Comparison of ENCODE assay signal across 16 cellular contexts in genomic region chr19:1290245-1290698, GRCh38. TPM values are rescaled to one million over a fixed set of nuclear protein-coding genes. Genes with fewer than 3 reads are reported as not detected.
A peak's percentile ranks its signal among the peaks of the same experiment; 100 is the strongest.
DNase-seq lines count a peak whose midpoint lies in the region; ATAC-seq, FAIRE-seq and TF ChIP-seq lines count a peak whose summit lies in the region.
"Had no signal": no experiment of that assay in that cellular context is flagged by ENCODE, and none has a peak within 500 bp of the region (broad histone marks: within the 10 kb centered on the region; RNA-seq: fewer than 3 reads in every experiment).

No MANE protein-coding gene starts in this region.

- H3K4me2 ChIP-seq in HepG2 (ENCODE audit: low read depth, low read length) (peak overlapping the region; percentile 89), hepatocyte (peak overlapping the region; percentile 66)

- WGBS in HepG2 (ENCODE audit: low lambda C conversion rate), result 46% methylated on average over 10 of the region's 23 CpGs
- WGBS in right lobe of liver (ENCODE audit: insufficient coverage, low coverage, low lambda C conversion rate, missing lambda C conversion rate), result no CpG with 5 or more reads among the region's 23 CpGs
- WGBS in hepatocyte (ENCODE audit: low lambda C conversion rate, missing lambda C conversion rate), result 96% methylated on average over 21 of the region's 23 CpGs

- FAIRE-seq in HepG2 (lab: Jason Lieb, UNC), result no peak
- FAIRE-seq: GM12892, H54 had no signal

- in situ Hi-C loops in HepG2 (cut with HindIII; ENCODE audit: extremely low pct_ligation_motif_present, low pct_unique_long_range_greater_than_20kb), result no loop called here

- DNase-seq in HepG2 (ENCODE audit: low spot score), result no peak
- no peak for DNase-seq in right lobe of liver
- DNase-seq in hepatocyte (ENCODE audit: low spot score), result no peak
- no peak for DNase-seq in effector memory CD4-positive, alpha-beta T cell
- no peak for DNase-seq in activated CD4-positive, alpha-beta T cell treated with anti-CD3 and anti-CD28 coated beads for 48 hours
- DNase-seq: Caco-2; CD8-positive, alpha-beta memory T cell; DND-41; GDM1 had no signal

- H2AFZ ChIP-seq in HepG2 (ENCODE audit: low read length) (no peak overlapping the region), hepatocyte (no peak overlapping the region)

- no peaks in the 10 kb centered on the region for H3K9me2 ChIP-seq in hepatocyte (replicated peaks; ENCODE audit: insufficient read depth)

- no peaks in the 10 kb centered on the region for H4K20me1 ChIP-seq in HepG2 (ENCODE audit: insufficient read depth, low read length)
- H4K20me1 ChIP-seq in hepatocyte (ENCODE audit: insufficient read depth, poor library complexity, severe bottlenecking), result no peaks in the 10 kb centered on the region

- intact Hi-C loops in HepG2 (cut with micrococcal nuclease; ENCODE audit: unreplicated experiment) (no loop called here), right lobe of liver (cut with DNase I) (loop anchor here in 1 of 2 donors (10.0 kb wide), 1 partner anchor 75 kb away; no protein-coding TSS in a partner anchor)

- TSS peak; percentile 88 for BruUV-seq in HepG2 (replicated peaks; lab: Mats Ljungman, UMichigan)

- H3K36me3 ChIP-seq in HepG2 (replicated peaks in 1 of 2; ENCODE audit: control insufficient read depth in 1 of 2, insufficient read depth in 2 of 2, low read length in 2 of 2) (peaks cover 0 to 3% of the 10 kb centered on the region in 2 experiments; a peak in 1 of 5 replicates), right lobe of liver (no peaks in the 10 kb centered on the region), hepatocyte (replicated peaks; ENCODE audit: insufficient read depth, low read depth) (no peaks in the 10 kb centered on the region)
- no peaks in the 10 kb centered on the region for H3K36me3 ChIP-seq in effector memory CD4-positive, alpha-beta T cell (ENCODE audit: control insufficient read depth, insufficient read depth, low read length)

- TF ChIP-seq RAD21 in HepG2 (CRISPR knock-in tag; IDR thresholded peaks at IDR 0.05), result no peak

- H3K9me3 ChIP-seq in HepG2 (ENCODE audit: low read length) (no peaks in the 10 kb centered on the region), right lobe of liver (no peaks in the 10 kb centered on the region), hepatocyte (ENCODE audit: low read depth) (no peaks in the 10 kb centered on the region)
- H3K9me3 ChIP-seq in effector memory CD4-positive, alpha-beta T cell (ENCODE audit: control insufficient read depth, low read length), result no peaks in the 10 kb centered on the region
- H3K9me3 ChIP-seq: Caco-2 had no signal

- TF ChIP-seq CTCF in HepG2 (CRISPR knock-in tag; IDR thresholded peaks at IDR 0.05) (no peak), right lobe of liver (IDR thresholded peaks at IDR 0.05) (no peak), hepatocyte (IDR thresholded peaks at IDR 0.05; ENCODE audit: poor library complexity) (no peak)

- TF ChIP-seq POLR2A in HepG2 (IDR thresholded peaks at IDR 0.05; ENCODE audit: insufficient read depth in 1 of 2, low read depth in 2 of 2, low read length in 2 of 2) (no peak; a peak in 1 of 4 replicates), right lobe of liver (IDR thresholded peaks at IDR 0.05) (no peak)

- H3K27me3 ChIP-seq in HepG2 (ENCODE audit: control insufficient read depth in 1 of 2, insufficient read depth in 2 of 2, low read length in 2 of 2), result no peaks in the 10 kb centered on the region; a peak in 1 of 5 replicates
- no peaks in the 10 kb centered on the region for H3K27me3 ChIP-seq in right lobe of liver
- no peaks in the 10 kb centered on the region for H3K27me3 ChIP-seq in hepatocyte
- peaks cover 57% of the 10 kb centered on the region for H3K27me3 ChIP-seq in effector memory CD4-positive, alpha-beta T cell (replicated peaks; ENCODE audit: control insufficient read depth, insufficient read depth, low read length, poor library complexity, severe bottlenecking)

- H3K27ac ChIP-seq in HepG2 (ENCODE audit: extremely low read length, insufficient read depth, low read length), result peak overlapping the region; percentile 91
- no peak overlapping the region for H3K27ac ChIP-seq in right lobe of liver
- peak overlapping the region; percentile 89 for H3K27ac ChIP-seq in hepatocyte
- H3K27ac ChIP-seq in effector memory CD4-positive, alpha-beta T cell (ENCODE audit: insufficient read depth, low read length, poor library complexity, severe bottlenecking), result no peak overlapping the region
- H3K27ac ChIP-seq: 22Rv1 had no signal

- H3K79me2 ChIP-seq in HepG2 (ENCODE audit: insufficient read depth, low read length) (peaks cover 50% of the 10 kb centered on the region), hepatocyte (peaks cover 56% of the 10 kb centered on the region)

- POLR2A ChIA-PET in HepG2 (lab: Yijun Ruan, JAX), result interaction anchor here (0.7 to 1.8 kb wide), 11 partner anchors 12 to 84 kb away, joined by 3 to 15 read pairs (median 5); partner anchors contain the start of genes CIRBP and FAM174C

- ATAC-seq in HepG2, result no peak
- no peak for ATAC-seq in right lobe of liver
- no peak for ATAC-seq in HG02981 (IDR thresholded peaks at IDR 0.05; ENCODE audit: unreplicated experiment)
- ATAC-seq: HCT116 had no signal

- TF ChIP-seq EP300 in HepG2 (IDR thresholded peaks at IDR 0.05; ENCODE audit: low read depth in 2 of 2, low read length in 2 of 2), result no peak
- TF ChIP-seq EP300 in HepG2 (CRISPR knock-in tag; IDR thresholded peaks at IDR 0.05; ENCODE audit: borderline replicate concordance), result no peak

- peaks cover 61% of the 10 kb centered on the region for H3K4me1 ChIP-seq in HepG2 (ENCODE audit: insufficient read depth, low read length)
- peaks cover 0 to 17% (median 6%) of the 10 kb centered on the region in 4 donors for H3K4me1 ChIP-seq in right lobe of liver
- peaks cover 35% of the 10 kb centered on the region for H3K4me1 ChIP-seq in hepatocyte (ENCODE audit: insufficient read depth)
- H3K4me1 ChIP-seq in effector memory CD4-positive, alpha-beta T cell (ENCODE audit: control insufficient read depth, insufficient read depth, low read length, poor library complexity, severe bottlenecking), result peaks cover 2% of the 10 kb centered on the region

- H3K9ac ChIP-seq in HepG2 (ENCODE audit: insufficient read depth, low read depth, low read length), result peak overlapping the region; percentile 76

- H3K4me3 ChIP-seq in HepG2 (replicated peaks in 1 of 3; ENCODE audit: insufficient read depth in 1 of 3, low read depth in 2 of 3, low read length in 3 of 3) (peak overlapping the region; percentile 61 to 75 (median 63); a peak in 5 of 6 replicates), right lobe of liver (no peak overlapping the region), hepatocyte (no peak overlapping the region)
- H3K4me3 ChIP-seq in effector memory CD4-positive, alpha-beta T cell (ENCODE audit: insufficient read depth, low read depth, low read length, poor library complexity, severe bottlenecking), result no peak overlapping the region

- CTCF ChIA-PET in HepG2 (lab: Yijun Ruan, JAX; ENCODE audit: low intra/inter-chr PET ratio, low total read pairs), result no interaction called here

RNA-seq across cellular contexts. Expression of gene EFNA2, which starts 4.6 kb away (rescaled TPM):
- total RNA-seq in HepG2 (2016; rRNA removed; fragmentation: Illumina TruSeq; extraction: Trizol) (4.3 and 9.9 TPM in 2 replicates), right lobe of liver (10 to 100 TPM in 1 of 6 experiments, 1 to 10 TPM in 5; 4.2 to 10.3 (median 5.6) TPM), hepatocyte (11.0 and 14.2 TPM in 2 replicates)
- 15.0 and 18.4 TPM in 2 replicates for total RNA-seq in HepG2 (2016; cell fraction: cytosol; rRNA removed; fragmentation: Illumina TruSeq; extraction: Trizol; ENCODE audit: low read depth)
- total RNA-seq in HepG2 (2016; cell fraction: insoluble cytoplasmic fraction; rRNA removed; fragmentation: Illumina TruSeq; extraction: Trizol), result 5.2 and 11.1 TPM in 2 replicates
- 27.1 and 33.2 TPM in 2 replicates for total RNA-seq in HepG2 (2016; cell fraction: membrane; rRNA removed; fragmentation: Illumina TruSeq; extraction: Trizol)
- total RNA-seq in HepG2 (2016; cell fraction: nucleus; rRNA removed; fragmentation: Illumina TruSeq; extraction: Trizol), result 3.7 and 6.5 TPM in 2 replicates
- polyA plus RNA-seq in HepG2 (2011; rRNA removed) (6.0 and 11.1 TPM in 2 replicates), hepatocyte (1.3 and 1.8 TPM in 2 replicates)
- 7.3 and 14.1 TPM in 2 replicates for polyA plus RNA-seq in HepG2 (2011; cell fraction: cytosol; rRNA removed)
- polyA plus RNA-seq in HepG2 (2011; cell fraction: nucleus; rRNA removed), result 17.9 and 19.5 TPM in 2 replicates
- polyA plus RNA-seq in HepG2 (2012), result 6.4 and 6.8 TPM in 2 replicates
- polyA plus RNA-seq in HepG2 (2016; cell fraction: cytosol; fragmentation: Illumina TruSeq; extraction: Trizol; ENCODE audit: low read depth), result 17.9 and 19.1 TPM in 2 replicates
- 7.9 and 11.2 TPM in 2 replicates for polyA plus RNA-seq in HepG2 (2016; cell fraction: insoluble cytoplasmic fraction; fragmentation: Illumina TruSeq; extraction: Trizol; ENCODE audit: low read depth)
- polyA plus RNA-seq in HepG2 (2016; cell fraction: membrane; fragmentation: Illumina TruSeq; extraction: Trizol; ENCODE audit: low read depth), result 27.7 and 33.0 TPM in 2 replicates
- 11.7 and 13.4 TPM in 2 replicates for polyA plus RNA-seq in HepG2 (2016; cell fraction: nucleus; fragmentation: Illumina TruSeq; extraction: Trizol; ENCODE audit: insufficient read depth, low read depth)
- polyA minus RNA-seq in HepG2 (2011; rRNA and poly(A)+ RNA removed; ENCODE audit: low replicate concordance), result 0.28 and 20.0 TPM in 2 replicates
- 23.0 and 23.8 TPM in 2 replicates for polyA minus RNA-seq in HepG2 (2011; cell fraction: cytosol; rRNA and poly(A)+ RNA removed)
- polyA minus RNA-seq in HepG2 (2011; cell fraction: nucleus; rRNA and poly(A)+ RNA removed), result 2.8 and 4.2 TPM in 2 replicates
- total RNA-seq: CD8-positive, alpha-beta memory T cell had no signal
- polyA plus RNA-seq: BJ; CD8-positive, alpha-beta memory T cell; IgD-negative memory B cell had no signal

RNA-seq across cellular contexts. Expression of gene FAM174C, which starts 14.9 kb away (rescaled TPM):
- total RNA-seq in HepG2 (2016; rRNA removed; fragmentation: Illumina TruSeq; extraction: Trizol) (21.9 and 31.3 TPM in 2 replicates), right lobe of liver (100 to 1,000 TPM in 1 of 6 experiments, 10 to 100 TPM in 5; 34.0 to 103 (median 43.8) TPM), hepatocyte (25.5 TPM in 2 replicates)
- total RNA-seq in HepG2 (2016; cell fraction: cytosol; rRNA removed; fragmentation: Illumina TruSeq; extraction: Trizol; ENCODE audit: low read depth), result 67.5 and 90.2 TPM in 2 replicates
- 14.2 and 28.2 TPM in 2 replicates for total RNA-seq in HepG2 (2016; cell fraction: insoluble cytoplasmic fraction; rRNA removed; fragmentation: Illumina TruSeq; extraction: Trizol)
- total RNA-seq in HepG2 (2016; cell fraction: membrane; rRNA removed; fragmentation: Illumina TruSeq; extraction: Trizol), result 57.9 and 74.3 TPM in 2 replicates
- 18.6 and 22.9 TPM in 2 replicates for total RNA-seq in HepG2 (2016; cell fraction: nucleus; rRNA removed; fragmentation: Illumina TruSeq; extraction: Trizol)
- polyA plus RNA-seq in HepG2 (2011; rRNA removed) (19.5 and 21.2 TPM in 2 replicates), hepatocyte (79.9 and 89.5 TPM in 2 replicates)
- 21.0 and 42.4 TPM in 2 replicates for polyA plus RNA-seq in HepG2 (2011; cell fraction: cytosol; rRNA removed)
- polyA plus RNA-seq in HepG2 (2011; cell fraction: nucleus; rRNA removed), result 45.8 and 49.4 TPM in 2 replicates
- polyA plus RNA-seq in HepG2 (2012), result 14.1 and 18.2 TPM in 2 replicates
- 104 and 136 TPM in 2 replicates for polyA plus RNA-seq in HepG2 (2016; cell fraction: cytosol; fragmentation: Illumina TruSeq; extraction: Trizol; ENCODE audit: low read depth)
- 24.1 and 30.7 TPM in 2 replicates for polyA plus RNA-seq in HepG2 (2016; cell fraction: insoluble cytoplasmic fraction; fragmentation: Illumina TruSeq; extraction: Trizol; ENCODE audit: low read depth)
- polyA plus RNA-seq in HepG2 (2016; cell fraction: membrane; fragmentation: Illumina TruSeq; extraction: Trizol; ENCODE audit: low read depth), result 78.9 and 88.8 TPM in 2 replicates
- 43.0 and 56.8 TPM in 2 replicates for polyA plus RNA-seq in HepG2 (2016; cell fraction: nucleus; fragmentation: Illumina TruSeq; extraction: Trizol; ENCODE audit: insufficient read depth, low read depth)
- 15.5 and 24.8 TPM in 2 replicates for polyA minus RNA-seq in HepG2 (2011; rRNA and poly(A)+ RNA removed; ENCODE audit: low replicate concordance)
- polyA minus RNA-seq in HepG2 (2011; cell fraction: cytosol; rRNA and poly(A)+ RNA removed), result 9.4 and 11.7 TPM in 2 replicates
- 6.5 and 6.8 TPM in 2 replicates for polyA minus RNA-seq in HepG2 (2011; cell fraction: nucleus; rRNA and poly(A)+ RNA removed)

RNA-seq across cellular contexts. Expression of gene CIRBP, which starts 21.1 kb away (rescaled TPM):
- total RNA-seq in HepG2 (2016; rRNA removed; fragmentation: Illumina TruSeq; extraction: Trizol), result 133 and 135 TPM in 2 replicates
- total RNA-seq in HepG2 (2016; cell fraction: cytosol; rRNA removed; fragmentation: Illumina TruSeq; extraction: Trizol; ENCODE audit: low read depth), result 96.6 and 116 TPM in 2 replicates
- 122 and 153 TPM in 2 replicates for total RNA-seq in HepG2 (2016; cell fraction: insoluble cytoplasmic fraction; rRNA removed; fragmentation: Illumina TruSeq; extraction: Trizol)
- total RNA-seq in HepG2 (2016; cell fraction: membrane; rRNA removed; fragmentation: Illumina TruSeq; extraction: Trizol), result 83.7 and 88.2 TPM in 2 replicates
- total RNA-seq in HepG2 (2016; cell fraction: nucleus; rRNA removed; fragmentation: Illumina TruSeq; extraction: Trizol), result 100 and 108 TPM in 2 replicates
- polyA plus RNA-seq in HepG2 (2011; rRNA removed), result 140 and 177 TPM in 2 replicates
- polyA plus RNA-seq in HepG2 (2011; cell fraction: cytosol; rRNA removed), result 120 and 152 TPM in 2 replicates
- 887 and 1,037 TPM in 2 replicates for polyA plus RNA-seq in HepG2 (2011; cell fraction: nucleus; rRNA removed)
- polyA plus RNA-seq in HepG2 (2012), result 154 and 221 TPM in 2 replicates
- polyA plus RNA-seq in HepG2 (2016; cell fraction: cytosol; fragmentation: Illumina TruSeq; extraction: Trizol; ENCODE audit: low read depth), result 39.2 and 45.5 TPM in 2 replicates
- polyA plus RNA-seq in HepG2 (2016; cell fraction: insoluble cytoplasmic fraction; fragmentation: Illumina TruSeq; extraction: Trizol; ENCODE audit: low read depth), result 156 and 182 TPM in 2 replicates
- polyA plus RNA-seq in HepG2 (2016; cell fraction: membrane; fragmentation: Illumina TruSeq; extraction: Trizol; ENCODE audit: low read depth), result 63.6 and 72.0 TPM in 2 replicates
- 293 and 318 TPM in 2 replicates for polyA plus RNA-seq in HepG2 (2016; cell fraction: nucleus; fragmentation: Illumina TruSeq; extraction: Trizol; ENCODE audit: insufficient read depth, low read depth)
- 38.8 and 49.7 TPM in 2 replicates for polyA minus RNA-seq in HepG2 (2011; rRNA and poly(A)+ RNA removed; ENCODE audit: low replicate concordance)
- 32.8 and 38.9 TPM in 2 replicates for polyA minus RNA-seq in HepG2 (2011; cell fraction: cytosol; rRNA and poly(A)+ RNA removed)
- 106 and 131 TPM in 2 replicates for polyA minus RNA-seq in HepG2 (2011; cell fraction: nucleus; rRNA and poly(A)+ RNA removed)
- 100 to 1,000 TPM in 2 of 6 experiments, 10 to 100 TPM in 4; 69.2 to 111 (median 89.5) TPM for total RNA-seq in right lobe of liver
- total RNA-seq in hepatocyte, result 212 and 361 TPM in 2 replicates
- 202 and 261 TPM in 2 replicates for polyA plus RNA-seq in hepatocyte

RNA-seq across cellular contexts. Expression of gene MIDN, which starts 41.9 kb away (rescaled TPM):
- total RNA-seq in HepG2 (2016; rRNA removed; fragmentation: Illumina TruSeq; extraction: Trizol) (8.4 and 10.7 TPM in 2 replicates), right lobe of liver (10 to 100 TPM; 22.3 to 55.1 (median 29.3) TPM), hepatocyte (28.7 and 30.1 TPM in 2 replicates)
- total RNA-seq in HepG2 (2016; cell fraction: cytosol; rRNA removed; fragmentation: Illumina TruSeq; extraction: Trizol; ENCODE audit: low read depth), result 6.5 and 7.9 TPM in 2 replicates
- 8.9 and 11.0 TPM in 2 replicates for total RNA-seq in HepG2 (2016; cell fraction: insoluble cytoplasmic fraction; rRNA removed; fragmentation: Illumina TruSeq; extraction: Trizol)
- 14.1 and 14.8 TPM in 2 replicates for total RNA-seq in HepG2 (2016; cell fraction: membrane; rRNA removed; fragmentation: Illumina TruSeq; extraction: Trizol)
- total RNA-seq in HepG2 (2016; cell fraction: nucleus; rRNA removed; fragmentation: Illumina TruSeq; extraction: Trizol), result 17.3 and 19.0 TPM in 2 replicates
- polyA plus RNA-seq in HepG2 (2011; rRNA removed) (18.0 and 19.6 TPM in 2 replicates), hepatocyte (94.6 and 98.4 TPM in 2 replicates)
- polyA plus RNA-seq in HepG2 (2011; cell fraction: cytosol; rRNA removed), result 14.8 and 17.8 TPM in 2 replicates
- 116 and 135 TPM in 2 replicates for polyA plus RNA-seq in HepG2 (2011; cell fraction: nucleus; rRNA removed)
- 27.5 and 28.1 TPM in 2 replicates for polyA plus RNA-seq in HepG2 (2012)
- 2.7 and 3.3 TPM in 2 replicates for polyA plus RNA-seq in HepG2 (2016; cell fraction: cytosol; fragmentation: Illumina TruSeq; extraction: Trizol; ENCODE audit: low read depth)
- 30.9 and 43.0 TPM in 2 replicates for polyA plus RNA-seq in HepG2 (2016; cell fraction: insoluble cytoplasmic fraction; fragmentation: Illumina TruSeq; extraction: Trizol; ENCODE audit: low read depth)
- polyA plus RNA-seq in HepG2 (2016; cell fraction: membrane; fragmentation: Illumina TruSeq; extraction: Trizol; ENCODE audit: low read depth), result 10.2 and 10.3 TPM in 2 replicates
- 76.5 and 77.9 TPM in 2 replicates for polyA plus RNA-seq in HepG2 (2016; cell fraction: nucleus; fragmentation: Illumina TruSeq; extraction: Trizol; ENCODE audit: insufficient read depth, low read depth)
- polyA minus RNA-seq in HepG2 (2011; rRNA and poly(A)+ RNA removed; ENCODE audit: low replicate concordance), result 14.0 and 39.5 TPM in 2 replicates
- 42.7 and 47.0 TPM in 2 replicates for polyA minus RNA-seq in HepG2 (2011; cell fraction: cytosol; rRNA and poly(A)+ RNA removed)
- 36.8 and 48.0 TPM in 2 replicates for polyA minus RNA-seq in HepG2 (2011; cell fraction: nucleus; rRNA and poly(A)+ RNA removed)

RNA-seq across cellular contexts. Expression of gene ATP5F1D, which starts 48.7 kb away (rescaled TPM):
- 78.7 and 88.0 TPM in 2 replicates for total RNA-seq in HepG2 (2016; rRNA removed; fragmentation: Illumina TruSeq; extraction: Trizol)
- 72.7 and 79.4 TPM in 2 replicates for total RNA-seq in HepG2 (2016; cell fraction: cytosol; rRNA removed; fragmentation: Illumina TruSeq; extraction: Trizol; ENCODE audit: low read depth)
- total RNA-seq in HepG2 (2016; cell fraction: insoluble cytoplasmic fraction; rRNA removed; fragmentation: Illumina TruSeq; extraction: Trizol), result 80.1 and 93.1 TPM in 2 replicates
- 72.8 and 84.2 TPM in 2 replicates for total RNA-seq in HepG2 (2016; cell fraction: membrane; rRNA removed; fragmentation: Illumina TruSeq; extraction: Trizol)
- 40.6 and 53.8 TPM in 2 replicates for total RNA-seq in HepG2 (2016; cell fraction: nucleus; rRNA removed; fragmentation: Illumina TruSeq; extraction: Trizol)
- 39.4 and 49.3 TPM in 2 replicates for polyA plus RNA-seq in HepG2 (2011; rRNA removed)
- 61.0 and 112 TPM in 2 replicates for polyA plus RNA-seq in HepG2 (2011; cell fraction: cytosol; rRNA removed)
- polyA plus RNA-seq in HepG2 (2011; cell fraction: nucleus; rRNA removed), result 105 and 111 TPM in 2 replicates
- polyA plus RNA-seq in HepG2 (2012), result 67.0 and 70.9 TPM in 2 replicates
- 126 and 135 TPM in 2 replicates for polyA plus RNA-seq in HepG2 (2016; cell fraction: cytosol; fragmentation: Illumina TruSeq; extraction: Trizol; ENCODE audit: low read depth)
- polyA plus RNA-seq in HepG2 (2016; cell fraction: insoluble cytoplasmic fraction; fragmentation: Illumina TruSeq; extraction: Trizol; ENCODE audit: low read depth), result 131 and 155 TPM in 2 replicates
- 112 and 121 TPM in 2 replicates for polyA plus RNA-seq in HepG2 (2016; cell fraction: membrane; fragmentation: Illumina TruSeq; extraction: Trizol; ENCODE audit: low read depth)
- polyA plus RNA-seq in HepG2 (2016; cell fraction: nucleus; fragmentation: Illumina TruSeq; extraction: Trizol; ENCODE audit: insufficient read depth, low read depth), result 129 and 134 TPM in 2 replicates
- polyA minus RNA-seq in HepG2 (2011; rRNA and poly(A)+ RNA removed; ENCODE audit: low replicate concordance), result 60.5 and 86.6 TPM in 2 replicates
- polyA minus RNA-seq in HepG2 (2011; cell fraction: cytosol; rRNA and poly(A)+ RNA removed), result 53.6 and 68.0 TPM in 2 replicates
- polyA minus RNA-seq in HepG2 (2011; cell fraction: nucleus; rRNA and poly(A)+ RNA removed), result 14.7 and 18.9 TPM in 2 replicates
- total RNA-seq in right lobe of liver, result 100 to 1,000 TPM in 5 of 6 experiments, 10 to 100 TPM in 1; 98.1 to 240 (median 137) TPM
- total RNA-seq in hepatocyte, result 54.0 and 64.1 TPM in 2 replicates
- polyA plus RNA-seq in hepatocyte, result 291 and 297 TPM in 2 replicates

Comparison
In these comparisons a context has a peak if more than half of its experiments do, and no peak if none do; other contexts are left out.
1. H3K27ac ChIP-seq: peak in HepG2 (single experiment) and hepatocyte (single experiment); none in right lobe of liver (0 of 3) and effector memory CD4-positive, alpha-beta T cell (single experiment).
2. H3K4me3 ChIP-seq: peak in HepG2 (3 of 3); none in right lobe of liver (0 of 3), hepatocyte (single experiment) and effector memory CD4-positive, alpha-beta T cell (single experiment).